1 cellular context compared by ENCODE assay signal in genomic region chr7:47266131-47266706, GRCh38.
TF ChIP-seq lines count a peak whose summit lies in the region.

No MANE protein-coding gene starts in this region.

TF ChIP-seq in HCT116, 20 proteins besides CTCF, POLR2A, EP300 and RAD21 (continued from another document):
- no peak for TF ChIP-seq ZBTB33 (IDR thresholded peaks at IDR 0.05; ENCODE audit: extremely low read depth, insufficient replicate concordance, low read length)
- TF ChIP-seq EZH2phosphoT487 (IDR thresholded peaks at IDR 0.05; ENCODE audit: borderline replicate concordance) = no peak
- TF ChIP-seq MAX (IDR thresholded peaks at IDR 0.05) = no peak
- TF ChIP-seq SIN3A (IDR thresholded peaks at IDR 0.05; ENCODE audit: low read depth) = no peak
- no peak for TF ChIP-seq ATF3 (IDR thresholded peaks at IDR 0.05)
- TF ChIP-seq REST (IDR thresholded peaks at IDR 0.05; ENCODE audit: low read depth) = no peak
- no peak for TF ChIP-seq ZFX (IDR thresholded peaks at IDR 0.05)
- TF ChIP-seq ZNF274 (IDR thresholded peaks at IDR 0.05; ENCODE audit: low read depth, low read length) = no peak
- no peak for TF ChIP-seq TCF7L2 (IDR thresholded peaks at IDR 0.05; ENCODE audit: borderline replicate concordance, extremely low read depth, insufficient read depth, insufficient read length)
- no peak for TF ChIP-seq CEBPB (IDR thresholded peaks at IDR 0.05; ENCODE audit: low read depth)
- no peak for TF ChIP-seq POLR2AphosphoS5 (IDR thresholded peaks at IDR 0.05; ENCODE audit: low read depth, low read length)
- TF ChIP-seq JUND (IDR thresholded peaks at IDR 0.05) = no peak
- TF ChIP-seq SP1 (IDR thresholded peaks at IDR 0.05; ENCODE audit: low read depth) = no peak
